Comparison of ENCODE assay signal across 13 cellular contexts in genomic region chr5:4905674-4906528, GRCh38.
DNase-seq lines count a peak whose midpoint lies in the region; ATAC-seq and TF ChIP-seq lines count a peak whose summit lies in the region.
"Had no signal": no experiment of that assay in that cellular context is flagged by ENCODE, and none has a peak within 500 bp of the region (broad histone marks: within the 10 kb centered on the region; RNA-seq: fewer than 3 reads in every experiment).

No MANE protein-coding gene starts in this region.

- POLR2A ChIA-PET in activated CD8-positive, alpha-beta T cell treated with anti-CD3 and anti-CD28 coated beads for 36 hours (lab: Charles Lee): no interaction called here

- DNase-seq in H7 (peak; percentile 65), left lung (peak in 1 of 2 donors; percentile 36), superior temporal gyrus (ENCODE audit: extremely low spot score) (peak; percentile 37), COLO668 (lab: John Stamatoyannopoulos, UW; ENCODE audit: unreplicated experiment) (no peak), ecto neural progenitor cell (ENCODE audit: low spot score) (no peak)
- DNase-seq in activated CD8-positive, alpha-beta T cell treated with anti-CD3 and anti-CD28 coated beads for 36 hours: no peak
- DNase-seq: activated CD4-positive, CD25-positive, alpha-beta regulatory T cell treated with anti-CD3 and anti-CD28 coated beads, Interleukin-2, amount 50 U/mL, for 72 hours; natural killer cell; NCI-H1105; SIG-M5 had no signal

- no peaks in the 10 kb centered on the region for H3K36me3 Mint-ChIP-seq in brain
- H3K36me3 Mint-ChIP-seq in activated CD8-positive, alpha-beta T cell treated with anti-CD3 and anti-CD28 coated beads for 36 hours (ENCODE audit: low read depth): no peaks in the 10 kb centered on the region
- H3K36me3 Mint-ChIP-seq: CD14-positive monocyte, natural killer cell had no signal

- H3K4me1 Mint-ChIP-seq in brain: peaks cover 22% of the 10 kb centered on the region
- no peaks in the 10 kb centered on the region for H3K4me1 Mint-ChIP-seq in activated CD8-positive, alpha-beta T cell treated with anti-CD3 and anti-CD28 coated beads for 36 hours (ENCODE audit: low read depth)
- H3K4me1 Mint-ChIP-seq: CD14-positive monocyte, natural killer cell had no signal

- H3K4me1 ChIP-seq in left lung: no peaks in the 10 kb centered on the region

- H3K9me3 ChIP-seq in left lung: no peaks in the 10 kb centered on the region

- H3K36me3 ChIP-seq in H7 (replicated peaks; ENCODE audit: control insufficient read depth, insufficient read depth, low read length) (no peaks in the 10 kb centered on the region), left lung (no peaks in the 10 kb centered on the region)

- no peak overlapping the region for H3K4me3 ChIP-seq in H7 (ENCODE audit: insufficient read depth, low read depth, low read length)
- H3K4me3 ChIP-seq in left lung: no peak overlapping the region

- H3K9me3 Mint-ChIP-seq in brain: peaks cover 0 to 4% (median 0%) of the 10 kb centered on the region in 5 experiments
- H3K9me3 Mint-ChIP-seq in activated CD8-positive, alpha-beta T cell treated with anti-CD3 and anti-CD28 coated beads for 36 hours: no peaks in the 10 kb centered on the region

- ATAC-seq in left lung (peak; percentile 42), GM19452 (IDR thresholded peaks at IDR 0.05; ENCODE audit: unreplicated experiment) (no peak)
- no peak for ATAC-seq in activated CD8-positive, alpha-beta T cell treated with anti-CD3 and anti-CD28 coated beads for 36 hours
- ATAC-seq: natural killer cell had no signal

- peak overlapping the region; percentile 22 to 76 (median 57) for H3K27ac Mint-ChIP-seq in brain
- H3K27ac Mint-ChIP-seq in activated CD8-positive, alpha-beta T cell treated with anti-CD3 and anti-CD28 coated beads for 36 hours: no peak overlapping the region
- H3K27ac Mint-ChIP-seq: natural killer cell had no signal

- CTCF ChIA-PET in activated CD8-positive, alpha-beta T cell treated with anti-CD3 and anti-CD28 coated beads for 36 hours (lab: Charles Lee): no interaction called here

- intact Hi-C loops in left lung (cut with DNase I): no loop called here
- intact Hi-C loops in activated CD8-positive, alpha-beta T cell treated with anti-CD3 and anti-CD28 coated beads for 36 hours (cut with micrococcal nuclease): no loop called here

- no peaks in the 10 kb centered on the region for H3K27me3 Mint-ChIP-seq in brain
- no peaks in the 10 kb centered on the region for H3K27me3 Mint-ChIP-seq in activated CD8-positive, alpha-beta T cell treated with anti-CD3 and anti-CD28 coated beads for 36 hours

- TF ChIP-seq CTCF in brain (conservative IDR thresholded peaks at IDR 0.05): peak in 1 of 2 experiments; percentile 34
- TF ChIP-seq CTCF in left lung (IDR thresholded peaks at IDR 0.05): no peak
- TF ChIP-seq CTCF in activated CD8-positive, alpha-beta T cell treated with anti-CD3 and anti-CD28 coated beads for 36 hours (IDR thresholded peaks at IDR 0.05): no peak

- no peaks in the 10 kb centered on the region for H3K27me3 ChIP-seq in H7 (ENCODE audit: control insufficient read depth, insufficient read depth, low read length)
- H3K27me3 ChIP-seq in left lung: no peaks in the 10 kb centered on the region

- H3K27ac ChIP-seq in left lung: no peak overlapping the region

- H3K4me3 Mint-ChIP-seq in brain: no peak overlapping the region
- no peak overlapping the region for H3K4me3 Mint-ChIP-seq in activated CD8-positive, alpha-beta T cell treated with anti-CD3 and anti-CD28 coated beads for 36 hours
- H3K4me3 Mint-ChIP-seq: CD14-positive monocyte, natural killer cell had no signal

Comparison
In these comparisons a context has a peak if more than half of its experiments do, and no peak if none do; other contexts are left out.
1. DNase-seq: peak in H7 (single experiment) and superior temporal gyrus (single experiment); none in COLO668 (single experiment), ecto neural progenitor cell (single experiment) and activated CD8-positive, alpha-beta T cell treated with anti-CD3 and anti-CD28 coated beads for 36 hours (single experiment).